9 cellular contexts compared by ENCODE assay signal in genomic region chr16:12092347-12092882, GRCh38.
DNase-seq lines count a peak whose midpoint lies in the region; ATAC-seq and TF ChIP-seq lines count a peak whose summit lies in the region.
"Had no signal": no experiment of that assay in that cellular context is flagged by ENCODE, and none has a peak within 500 bp of the region (broad histone marks: within the 10 kb centered on the region; RNA-seq: fewer than 3 reads in every experiment).

No MANE protein-coding gene starts in this region.

- no peaks in the 10 kb centered on the region for H3K9me3 ChIP-seq in Caco-2
- H3K9me3 ChIP-seq in naive thymus-derived CD4-positive, alpha-beta T cell (ENCODE audit: control insufficient read depth in 2 of 3, low read length in 3 of 3), result no peaks in the 10 kb centered on the region

- intact Hi-C loops in Caco-2 (cut with micrococcal nuclease; ENCODE audit: unreplicated experiment), result loop anchor here (10.0 kb wide), 1 partner anchor 252 kb away; no protein-coding TSS in a partner anchor
- intact Hi-C loops in naive thymus-derived CD4-positive, alpha-beta T cell (cut with micrococcal nuclease), result loop anchor here in 1 of 2 donors (10.0 kb wide), 1 partner anchor 1362 kb away; no protein-coding TSS in a partner anchor
- intact Hi-C loops in Right ventricle myocardium inferior (cut with DNase I), result loop anchor here (5.0 to 10.0 kb wide), 3 partner anchors 50 to 725 kb away; no protein-coding TSS in a partner anchor

- ATAC-seq in effector memory CD8-positive, alpha-beta T cell (replicated peaks), result no peak
- ATAC-seq in naive thymus-derived CD4-positive, alpha-beta T cell, result no peak
- ATAC-seq in Right ventricle myocardium inferior, result no peak
- no peak for ATAC-seq in GM19395 (IDR thresholded peaks at IDR 0.05; ENCODE audit: unreplicated experiment)
- ATAC-seq in GM21737 (IDR thresholded peaks at IDR 0.05; ENCODE audit: unreplicated experiment), result no peak
- ATAC-seq in GM21619 (IDR thresholded peaks at IDR 0.05; ENCODE audit: unreplicated experiment), result no peak

- no TSS peak for BruUV-seq in Caco-2 (replicated peaks; lab: Mats Ljungman, UMichigan)

- H3K36me3 ChIP-seq in Caco-2 (ENCODE audit: control insufficient read depth, insufficient read depth, low read length), result no peaks in the 10 kb centered on the region
- no peaks in the 10 kb centered on the region for H3K36me3 ChIP-seq in naive thymus-derived CD4-positive, alpha-beta T cell (ENCODE audit: control insufficient read depth in 2 of 3, insufficient read depth in 3 of 3, low read length in 3 of 3)

- H3K9me3 Mint-ChIP-seq in Caco-2 (ENCODE audit: unreplicated experiment), result no peaks in the 10 kb centered on the region
- H3K9me3 Mint-ChIP-seq in effector memory CD8-positive, alpha-beta T cell, result no peaks in the 10 kb centered on the region
- H3K9me3 Mint-ChIP-seq in naive thymus-derived CD4-positive, alpha-beta T cell, result no peaks in the 10 kb centered on the region

- CTCF ChIA-PET in Caco-2 (lab: Charles Lee), result no interaction called here
- CTCF ChIA-PET in naive thymus-derived CD4-positive, alpha-beta T cell (lab: Charles Lee), result interaction anchor here (0.6 to 3.7 kb wide), 3 partner anchors 12 to 312 kb away, joined by 3 to 16 read pairs (median 3); no protein-coding TSS in a partner anchor

- no peak overlapping the region for H3K27ac Mint-ChIP-seq in Caco-2 (ENCODE audit: unreplicated experiment)
- H3K27ac Mint-ChIP-seq in effector memory CD8-positive, alpha-beta T cell, result peak overlapping the region; percentile 27 to 56
- peak overlapping the region in 8 of 9 donors; percentile 44 to 82 (median 71) for H3K27ac Mint-ChIP-seq in naive thymus-derived CD4-positive, alpha-beta T cell

- no peaks in the 10 kb centered on the region for H3K36me3 Mint-ChIP-seq in Caco-2 (ENCODE audit: insufficient read depth, unreplicated experiment)
- peaks cover 3% of the 10 kb centered on the region for H3K36me3 Mint-ChIP-seq in effector memory CD8-positive, alpha-beta T cell (ENCODE audit: insufficient read depth)
- H3K36me3 Mint-ChIP-seq in naive thymus-derived CD4-positive, alpha-beta T cell, result peaks cover 0 to 11% (median 2%) of the 10 kb centered on the region in 5 donors

- H3K4me1 ChIP-seq in Caco-2, result peaks cover 3% of the 10 kb centered on the region; the same call in 1 of the 2 replicates
- H3K4me1 ChIP-seq in naive thymus-derived CD4-positive, alpha-beta T cell (ENCODE audit: control insufficient read depth in 2 of 2, insufficient read depth in 2 of 2, low read length in 2 of 2), result peaks cover 0 to 30% of the 10 kb centered on the region in 2 donors

- POLR2A ChIA-PET in Caco-2 (lab: Charles Lee), result no interaction called here
- POLR2A ChIA-PET in naive thymus-derived CD4-positive, alpha-beta T cell (lab: Charles Lee), result no interaction called here

- peaks cover 17% of the 10 kb centered on the region for H3K4me1 Mint-ChIP-seq in Caco-2 (ENCODE audit: low read depth, unreplicated experiment)
- peaks cover 15% of the 10 kb centered on the region in 2 donors for H3K4me1 Mint-ChIP-seq in effector memory CD8-positive, alpha-beta T cell (ENCODE audit: low read depth in 2 of 2)
- H3K4me1 Mint-ChIP-seq in naive thymus-derived CD4-positive, alpha-beta T cell, result peaks cover 27 to 74% (median 65%) of the 10 kb centered on the region in 7 donors

- H3K27me3 Mint-ChIP-seq in Caco-2 (ENCODE audit: insufficient read depth, unreplicated experiment), result no peaks in the 10 kb centered on the region
- no peaks in the 10 kb centered on the region for H3K27me3 Mint-ChIP-seq in effector memory CD8-positive, alpha-beta T cell
- no peaks in the 10 kb centered on the region for H3K27me3 Mint-ChIP-seq in naive thymus-derived CD4-positive, alpha-beta T cell

- H3K27me3 ChIP-seq in Caco-2 (replicated peaks; ENCODE audit: control insufficient read depth, insufficient read depth, low read length), result no peaks in the 10 kb centered on the region
- H3K27me3 ChIP-seq in naive thymus-derived CD4-positive, alpha-beta T cell (ENCODE audit: control insufficient read depth in 2 of 2, insufficient read depth in 2 of 2, low read length in 2 of 2), result no peaks in the 10 kb centered on the region

- no peak for TF ChIP-seq CTCF in Caco-2 (IDR thresholded peaks at IDR 0.05; ENCODE audit: insufficient read depth in 1 of 2, low read depth in 1 of 2, low read length in 1 of 2, severe bottlenecking in 1 of 2, unreplicated experiment in 1 of 2)

- DNase-seq in Caco-2 (no peak), LoVo (ENCODE audit: low spot score) (peak; percentile 35), Right ventricle myocardium inferior (ENCODE audit: missing footprints) (no peak)
- DNase-seq in effector memory CD8-positive, alpha-beta T cell, result no peak
- DNase-seq in naive thymus-derived CD4-positive, alpha-beta T cell, result no peak
- DNase-seq: NCI-H1694 had no signal

- H3K27ac ChIP-seq in naive thymus-derived CD4-positive, alpha-beta T cell (ENCODE audit: low read depth, low read length), result no peak overlapping the region

- H3K4me3 ChIP-seq in Caco-2 (ENCODE audit: low read depth, low read length), result no peak overlapping the region
- H3K4me3 ChIP-seq in naive thymus-derived CD4-positive, alpha-beta T cell (ENCODE audit: low read length), result no peak overlapping the region

- H3K4me3 Mint-ChIP-seq in Caco-2 (ENCODE audit: unreplicated experiment), result peak overlapping the region; percentile 27
- no peak overlapping the region for H3K4me3 Mint-ChIP-seq in effector memory CD8-positive, alpha-beta T cell
- peak overlapping the region in 3 of 10 donors; percentile 40 to 62 (median 52) for H3K4me3 Mint-ChIP-seq in naive thymus-derived CD4-positive, alpha-beta T cell
